ENCODE assay signal across 9 cellular contexts in genomic region chr15:79057050-79057449, GRCh38. TPM values are rescaled to one million over a fixed set of nuclear protein-coding genes. Genes with fewer than 3 reads are reported as not detected.
"Had no signal": no experiment of that assay in that cellular context is flagged by ENCODE, and none has a peak within 500 bp of the region (broad histone marks: within the 10 kb centered on the region; RNA-seq: fewer than 3 reads in every experiment).

No MANE protein-coding gene starts in this region.

- FAIRE-seq: HepG2 had no signal

- H3K9me3 Mint-ChIP-seq: HFFc6, IgD-negative memory B cell had no signal

- H3K9me3 ChIP-seq: HAP-1 had no signal

- H3K4me3 ChIP-seq: GM23248, HAP-1 had no signal

- H3K27ac Mint-ChIP-seq: HFFc6 had no signal

- DNase-seq: GM23248, GOT3, H7, HFFc6 had no signal

- H3K4me3 Mint-ChIP-seq: HFFc6, IgD-negative memory B cell had no signal

- H3K27ac ChIP-seq: GM23248, HL-60 had no signal

- H3K4me1 Mint-ChIP-seq: IgD-negative memory B cell had no signal

- H3K9ac ChIP-seq: GM23248 had no signal

- H3K4me1 ChIP-seq: HAP-1 had no signal

- H3K36me3 ChIP-seq: HAP-1 had no signal

- H3K36me3 Mint-ChIP-seq: IgD-negative memory B cell had no signal

- ATAC-seq: HCT116, HepG2 had no signal

- H2AFZ ChIP-seq: GM23248 had no signal

RNA-seq across cellular contexts. Expression of gene RASGRF1, which starts 33.5 kb away (rescaled TPM):
- total RNA-seq: GM23248 had no signal
- polyA plus RNA-seq: GM23248 had no signal
